18 cellular contexts compared by ENCODE assay signal in the genomic region with DNA sequence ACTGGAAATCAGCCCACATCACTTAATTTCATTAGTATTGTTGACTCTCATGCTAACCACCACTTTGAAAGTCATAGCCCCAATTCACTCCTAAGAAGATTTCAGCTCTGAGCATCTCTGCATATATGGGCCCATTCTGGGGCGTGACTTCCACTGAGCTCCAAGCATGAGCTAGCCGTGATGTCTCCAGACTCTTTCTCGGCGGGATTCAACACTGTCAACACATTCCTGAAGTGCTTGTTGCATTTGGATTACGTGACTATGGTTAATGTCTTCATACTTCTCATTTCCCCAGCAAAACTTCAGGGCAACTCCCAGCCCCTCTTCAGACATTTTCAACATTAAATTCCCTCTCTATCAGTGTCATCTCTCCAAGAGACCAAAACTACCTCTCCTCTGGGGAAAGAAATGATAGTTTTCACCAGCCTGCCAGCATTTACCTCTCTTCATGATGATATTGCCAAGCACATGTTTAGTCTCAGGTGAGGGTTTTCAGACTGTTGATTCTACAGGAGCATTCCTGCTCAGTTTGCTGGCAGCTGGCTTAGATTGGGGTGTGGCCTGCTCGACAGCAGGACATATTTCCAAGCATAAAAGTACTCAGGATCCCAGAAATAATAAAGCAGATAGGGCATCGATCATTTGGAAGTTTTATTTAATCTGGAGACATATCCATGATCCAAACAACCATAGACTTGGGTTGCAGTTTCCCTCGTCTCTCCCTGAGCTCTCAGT.
DNase-seq lines count a peak whose midpoint lies in the region; ATAC-seq and TF ChIP-seq lines count a peak whose summit lies in the region.
"Had no signal": no experiment of that assay in that cellular context is flagged by ENCODE, and none has a peak within 500 bp of the region (broad histone marks: within the 10 kb centered on the region; RNA-seq: fewer than 3 reads in every experiment).

No MANE protein-coding gene starts in this region.

- H3K4me1 ChIP-seq in ascending aorta: no peaks in the 10 kb centered on the region

- no peaks in the 10 kb centered on the region for H3K9me3 ChIP-seq in ascending aorta
- H3K9me3 ChIP-seq: thoracic aorta had no signal

- intact Hi-C loops in ascending aorta (cut with DNase I): no loop called here

- peaks cover 64 to 96% of the 10 kb centered on the region in 2 donors for H3K36me3 ChIP-seq in ascending aorta

- no peaks in the 10 kb centered on the region for H3K27me3 ChIP-seq in ascending aorta

- ATAC-seq in HG03571 (IDR thresholded peaks at IDR 0.05; ENCODE audit: unreplicated experiment): no peak
- ATAC-seq in HG02840 (IDR thresholded peaks at IDR 0.05; ENCODE audit: low FRiP score, unreplicated experiment): no peak
- ATAC-seq: activated CD8-positive, alpha-beta memory T cell treated with anti-CD3 and anti-CD28 coated beads, Interleukin-2, amount 10 ng/mL, durations not matched to agents 7 days and 5 days had no signal

- H3K27ac ChIP-seq in ascending aorta: peak overlapping the region; percentile 14 to 23

- H3K4me3 ChIP-seq in ascending aorta (no peak overlapping the region), fibroblast of the aortic adventitia (ENCODE audit: low read depth, low read length) (no peak overlapping the region), retinal pigment epithelial cell (ENCODE audit: low read length) (no peak overlapping the region)
- H3K4me3 ChIP-seq: thoracic aorta had no signal

- no peak for TF ChIP-seq CTCF in ascending aorta (IDR thresholded peaks at IDR 0.05)
- TF ChIP-seq CTCF in fibroblast of the aortic adventitia (IDR thresholded peaks at IDR 0.05; ENCODE audit: insufficient read depth, low read length): no peak
- TF ChIP-seq CTCF in retinal pigment epithelial cell (conservative IDR thresholded peaks at IDR 0.05; ENCODE audit: low read depth, low read length): no peak

- peak; percentile 87 for DNase-seq in EL
- no peak for DNase-seq in ascending aorta (ENCODE audit: low spot score in 2 of 2)
- DNase-seq in fibroblast of the aortic adventitia (ENCODE audit: low read depth): peak; percentile 59
- DNase-seq in retinal pigment epithelial cell (ENCODE audit: low read depth): peak; percentile 72
- no peak for DNase-seq in effector CD4-positive, alpha-beta T cell
- no peak for DNase-seq in epidermal melanocyte (ENCODE audit: insufficient read length, low spot score)
- DNase-seq: activated CD4-positive, alpha-beta T cell treated with anti-CD3 and anti-CD28 coated beads for 48 hours; activated CD8-positive, alpha-beta memory T cell treated with anti-CD3 and anti-CD28 coated beads, Interleukin-2, amount 10 ng/mL, durations not matched to agents 7 days and 5 days; AML-193; effector memory CD4-positive, alpha-beta T cell; foreskin melanocyte; GOT3; left cardiac atrium; NCI-H1417 treated with DMSO at 0.1 percent for 48 hours; NCI-H526 had no signal

Comparison
In these comparisons a context has a peak if more than half of its experiments do, and no peak if none do; other contexts are left out.
1. DNase-seq: peak in EL (single experiment), fibroblast of the aortic adventitia (single experiment) and retinal pigment epithelial cell (single experiment); none in ascending aorta (0 of 2), effector CD4-positive, alpha-beta T cell (single experiment) and epidermal melanocyte (single experiment).